ENCODE assay signal across 9 cellular contexts in the genomic region with DNA sequence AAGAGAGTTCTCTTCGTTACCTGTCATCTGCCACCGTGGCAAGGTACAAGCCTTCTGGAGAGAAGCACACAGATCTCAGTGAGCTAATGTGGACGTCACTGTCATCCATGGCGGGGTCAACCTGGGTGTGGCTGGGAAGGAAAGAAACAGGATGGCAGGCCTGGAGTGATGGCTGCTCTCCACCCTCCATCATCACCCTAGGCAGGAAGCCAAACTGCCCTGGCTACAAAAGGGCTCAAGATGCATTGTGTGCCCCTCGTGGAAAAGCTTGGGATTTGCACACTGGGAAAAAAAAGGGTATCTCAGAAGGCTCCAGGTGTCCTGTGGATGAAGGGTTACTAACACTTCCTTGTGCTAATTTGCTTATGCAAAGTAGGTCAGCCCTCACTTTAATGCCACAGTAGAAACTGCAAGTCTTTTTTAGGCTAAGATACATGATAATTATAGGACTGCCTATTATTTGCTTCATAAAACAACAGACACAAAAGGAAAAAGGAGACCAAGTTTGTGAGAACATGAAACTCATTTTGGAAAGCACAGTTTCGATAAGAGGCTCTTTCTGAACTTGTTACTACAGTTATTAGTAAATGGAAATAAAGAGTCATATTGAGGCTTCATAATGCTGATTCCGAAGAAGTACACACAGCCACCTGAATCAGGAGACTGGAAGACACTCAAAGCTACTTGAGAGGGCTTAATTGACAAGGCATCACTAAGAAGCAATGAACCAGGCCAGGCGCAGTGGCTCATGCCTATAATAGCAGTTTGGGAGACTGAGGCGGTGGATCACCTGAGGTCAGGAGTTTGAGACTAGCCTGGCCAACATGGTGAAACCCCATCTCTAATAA. TPM values are rescaled to one million over a fixed set of nuclear protein-coding genes. Genes with fewer than 3 reads are reported as not detected.
DNase-seq lines count a peak whose midpoint lies in the region; ATAC-seq, FAIRE-seq and TF ChIP-seq lines count a peak whose summit lies in the region.
"Had no signal": no experiment of that assay in that cellular context is flagged by ENCODE, and none has a peak within 500 bp of the region (broad histone marks: within the 10 kb centered on the region; RNA-seq: fewer than 3 reads in every experiment).

No MANE protein-coding gene starts in this region.

- no peak overlapping the region for H3K4me2 ChIP-seq in astrocyte (ENCODE audit: low read length)

- no peak for TF ChIP-seq POLR2A in esophagus squamous epithelium (IDR thresholded peaks at IDR 0.05)

- DNase-seq in activated CD4-positive, alpha-beta T cell treated with anti-CD3 and anti-CD28 coated beads, Interleukin-2, amount 10 ng/mL, durations not matched to agents 24 days and 14 days = no peak
- no peak for DNase-seq in activated CD4-positive, alpha-beta T cell treated with anti-CD3 and anti-CD28 coated beads, Interleukin-2, amount 50 U/mL, for 4 hours
- DNase-seq in astrocyte (ENCODE audit: low read depth) (no peak), pons (ENCODE audit: low spot score) (peak; percentile 36), esophagus squamous epithelium (lab: John Stamatoyannopoulos, UW) (no peak), AML-193 (lab: John Stamatoyannopoulos, UW) (no peak)
- DNase-seq: activated naive CD8-positive, alpha-beta T cell treated with anti-CD3 and anti-CD28 coated beads, Interleukin-2, amount 10 ng/mL, durations not matched to agents 7 days and 5 days had no signal

- no peak overlapping the region for H2AFZ ChIP-seq in astrocyte (ENCODE audit: low read depth, low read length)

- H3K4me3 Mint-ChIP-seq in activated CD4-positive, alpha-beta T cell treated with anti-CD3 and anti-CD28 coated beads, Interleukin-2, amount 10 ng/mL, durations not matched to agents 24 days and 14 days = peak overlapping the region; percentile 57
- H3K4me3 Mint-ChIP-seq in astrocyte (ENCODE audit: unreplicated experiment) = no peak overlapping the region
- H3K4me3 Mint-ChIP-seq: activated naive CD8-positive, alpha-beta T cell treated with anti-CD3 and anti-CD28 coated beads, Interleukin-2, amount 10 ng/mL, durations not matched to agents 7 days and 5 days had no signal

- no peak for FAIRE-seq in astrocyte (lab: Jason Lieb, UNC)

- peak overlapping the region; percentile 99 for H3K27ac Mint-ChIP-seq in activated CD4-positive, alpha-beta T cell treated with anti-CD3 and anti-CD28 coated beads, Interleukin-2, amount 10 ng/mL, durations not matched to agents 24 days and 14 days
- H3K27ac Mint-ChIP-seq in astrocyte (ENCODE audit: unreplicated experiment) = peak overlapping the region; percentile 4
- H3K27ac Mint-ChIP-seq: activated naive CD8-positive, alpha-beta T cell treated with anti-CD3 and anti-CD28 coated beads, Interleukin-2, amount 10 ng/mL, durations not matched to agents 7 days and 5 days had no signal

- peaks cover 46% of the 10 kb centered on the region for H3K4me1 Mint-ChIP-seq in activated CD4-positive, alpha-beta T cell treated with anti-CD3 and anti-CD28 coated beads, Interleukin-2, amount 10 ng/mL, durations not matched to agents 24 days and 14 days
- H3K4me1 Mint-ChIP-seq in astrocyte (ENCODE audit: low read depth, unreplicated experiment) = peaks cover 4% of the 10 kb centered on the region

- peaks cover 6% of the 10 kb centered on the region for H3K79me2 ChIP-seq in astrocyte (ENCODE audit: insufficient read depth, low read length)

- 59 to 71% methylated on average over 6 to 9 of the region's 9 CpGs for WGBS in esophagus squamous epithelium, 2 donors

- H3K9me3 ChIP-seq in astrocyte (ENCODE audit: insufficient read depth, low read depth, low read length) (no peaks in the 10 kb centered on the region), esophagus squamous epithelium (no peaks in the 10 kb centered on the region)

- peaks cover 8% of the 10 kb centered on the region for H3K4me1 ChIP-seq in astrocyte (ENCODE audit: insufficient read depth, low read length)
- H3K4me1 ChIP-seq in esophagus squamous epithelium = peaks cover 0 to 8% (median 0%) of the 10 kb centered on the region in 3 donors

- H3K36me3 ChIP-seq in astrocyte (ENCODE audit: insufficient read depth, low read length) (peaks cover 69% of the 10 kb centered on the region), esophagus squamous epithelium (peaks cover 26 to 100% (median 64%) of the 10 kb centered on the region in 3 donors)

- peaks cover 84% of the 10 kb centered on the region for H3K36me3 Mint-ChIP-seq in activated CD4-positive, alpha-beta T cell treated with anti-CD3 and anti-CD28 coated beads, Interleukin-2, amount 10 ng/mL, durations not matched to agents 24 days and 14 days (ENCODE audit: low read depth)
- H3K36me3 Mint-ChIP-seq in astrocyte (ENCODE audit: low read depth, unreplicated experiment) = peaks cover 7% of the 10 kb centered on the region

- H3K9me3 Mint-ChIP-seq in activated CD4-positive, alpha-beta T cell treated with anti-CD3 and anti-CD28 coated beads, Interleukin-2, amount 10 ng/mL, durations not matched to agents 24 days and 14 days = no peaks in the 10 kb centered on the region
- H3K9me3 Mint-ChIP-seq in astrocyte (ENCODE audit: unreplicated experiment) = no peaks in the 10 kb centered on the region
- H3K9me3 Mint-ChIP-seq: activated naive CD8-positive, alpha-beta T cell treated with anti-CD3 and anti-CD28 coated beads, Interleukin-2, amount 10 ng/mL, durations not matched to agents 7 days and 5 days had no signal

- no peaks in the 10 kb centered on the region for H3K27me3 ChIP-seq in astrocyte (ENCODE audit: insufficient read depth, low read length)
- no peaks in the 10 kb centered on the region for H3K27me3 ChIP-seq in esophagus squamous epithelium

- H3K4me3 ChIP-seq in astrocyte (ENCODE audit: insufficient read depth, low read depth, low read length) (no peak overlapping the region), esophagus squamous epithelium (no peak overlapping the region)

- peaks cover 2% of the 10 kb centered on the region for H3K27me3 Mint-ChIP-seq in activated CD4-positive, alpha-beta T cell treated with anti-CD3 and anti-CD28 coated beads, Interleukin-2, amount 10 ng/mL, durations not matched to agents 24 days and 14 days
- no peaks in the 10 kb centered on the region for H3K27me3 Mint-ChIP-seq in astrocyte (ENCODE audit: low read depth, unreplicated experiment)
- H3K27me3 Mint-ChIP-seq: activated naive CD8-positive, alpha-beta T cell treated with anti-CD3 and anti-CD28 coated beads, Interleukin-2, amount 10 ng/mL, durations not matched to agents 7 days and 5 days had no signal

- H3K9ac ChIP-seq in astrocyte (ENCODE audit: low read length) = no peak overlapping the region

- peaks cover 38% of the 10 kb centered on the region for H4K20me1 ChIP-seq in astrocyte (ENCODE audit: insufficient read depth, low read length)

- ATAC-seq in GM21515 (IDR thresholded peaks at IDR 0.05; ENCODE audit: unreplicated experiment) = peak; percentile 77
- ATAC-seq in HG03571 (IDR thresholded peaks at IDR 0.05; ENCODE audit: unreplicated experiment) = peak; percentile 77

- peak; percentile 2 for TF ChIP-seq CTCF in astrocyte (IDR thresholded peaks at IDR 0.05; ENCODE audit: insufficient read depth, low read depth, low read length)
- no peak for TF ChIP-seq CTCF in esophagus squamous epithelium (IDR thresholded peaks at IDR 0.05)

- intact Hi-C loops in activated CD4-positive, alpha-beta T cell treated with anti-CD3 and anti-CD28 coated beads, Interleukin-2, amount 10 ng/mL, durations not matched to agents 24 days and 14 days (cut with micrococcal nuclease) = loop anchor here (1.0 kb wide), 4 partner anchors 9 to 25 kb away; a partner anchor contains a TSS
- intact Hi-C loops in esophagus squamous epithelium (cut with DNase I) = loop anchor here (10.0 kb wide), 1 partner anchor 161 kb away; no protein-coding TSS in a partner anchor

- H3K27ac ChIP-seq in astrocyte (ENCODE audit: low read depth, low read length) = no peak overlapping the region
- peak overlapping the region in 1 of 4 donors; percentile 26 for H3K27ac ChIP-seq in esophagus squamous epithelium

RNA-seq across cellular contexts. Expression of a gene that starts 18.9 kb away (rescaled TPM):
- 82.9 and 84.4 TPM in 2 replicates for total RNA-seq in activated CD4-positive, alpha-beta T cell treated with anti-CD3 and anti-CD28 coated beads, Interleukin-2, amount 10 ng/mL, durations not matched to agents 24 days and 14 days
- total RNA-seq in astrocyte (4.6 and 5.8 TPM in 2 replicates), esophagus squamous epithelium (10 to 100 TPM; 11.5 to 32.2 (median 19.1) TPM)

RNA-seq across cellular contexts. Expression of a gene that starts 25.6 kb away (rescaled TPM):
- 129 and 133 TPM in 2 replicates for total RNA-seq in activated CD4-positive, alpha-beta T cell treated with anti-CD3 and anti-CD28 coated beads, Interleukin-2, amount 10 ng/mL, durations not matched to agents 24 days and 14 days
- total RNA-seq in astrocyte (98.7 and 113 TPM in 2 replicates), esophagus squamous epithelium (10 to 100 TPM; 67.5 to 79.5 (median 74.1) TPM)
